In the genomic region with DNA sequence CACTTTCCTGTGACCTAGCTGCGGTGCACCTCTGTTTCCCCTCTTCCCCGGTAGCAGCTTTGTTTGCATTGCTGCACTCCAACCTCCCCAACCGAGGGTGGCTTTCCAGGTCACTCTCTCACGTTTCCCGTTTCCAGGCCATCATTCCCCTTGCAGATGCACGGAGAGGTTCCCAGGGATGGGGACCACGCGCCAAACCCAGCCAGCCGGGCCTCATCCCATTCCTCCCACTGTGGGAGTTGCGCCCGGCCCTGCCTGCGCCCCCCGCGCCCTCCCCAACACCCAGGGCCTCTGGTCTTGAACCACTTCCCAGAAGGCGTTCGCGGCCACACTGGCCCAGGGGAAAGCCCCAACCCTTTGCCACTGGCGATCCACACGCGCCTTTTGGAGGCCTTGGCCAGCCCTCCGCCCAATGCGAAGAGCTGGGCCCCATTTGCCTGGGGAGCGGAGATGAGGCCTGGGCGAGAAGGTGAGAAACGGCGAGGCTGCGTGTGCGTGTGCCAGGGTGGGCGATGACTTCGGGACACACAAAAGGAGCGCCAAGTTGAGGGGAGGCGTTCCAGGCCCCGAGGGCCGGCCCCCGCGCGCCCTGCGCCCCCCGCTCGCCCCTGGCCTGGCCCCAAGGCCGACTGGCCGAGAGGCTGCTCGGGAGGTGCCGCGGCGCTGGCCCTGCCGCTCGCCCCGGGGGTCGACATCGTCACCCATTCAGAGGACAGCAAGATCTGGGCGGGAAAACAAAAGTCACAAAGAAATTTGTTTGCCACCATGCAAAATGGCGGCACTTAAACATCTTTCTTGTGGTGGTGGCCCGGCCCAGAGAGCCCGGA, we compare ENCODE assay signal across 1 cellular context.
A peak's percentile ranks its signal among the peaks of the same experiment; 100 is the strongest.
TF ChIP-seq lines count a peak whose summit lies in the region.

No MANE protein-coding gene starts in this region.

TF ChIP-seq in HepG2, 621 proteins besides CTCF, POLR2A, EP300 and RAD21 (continues in another document):
- TF ChIP-seq, protein P1, sequence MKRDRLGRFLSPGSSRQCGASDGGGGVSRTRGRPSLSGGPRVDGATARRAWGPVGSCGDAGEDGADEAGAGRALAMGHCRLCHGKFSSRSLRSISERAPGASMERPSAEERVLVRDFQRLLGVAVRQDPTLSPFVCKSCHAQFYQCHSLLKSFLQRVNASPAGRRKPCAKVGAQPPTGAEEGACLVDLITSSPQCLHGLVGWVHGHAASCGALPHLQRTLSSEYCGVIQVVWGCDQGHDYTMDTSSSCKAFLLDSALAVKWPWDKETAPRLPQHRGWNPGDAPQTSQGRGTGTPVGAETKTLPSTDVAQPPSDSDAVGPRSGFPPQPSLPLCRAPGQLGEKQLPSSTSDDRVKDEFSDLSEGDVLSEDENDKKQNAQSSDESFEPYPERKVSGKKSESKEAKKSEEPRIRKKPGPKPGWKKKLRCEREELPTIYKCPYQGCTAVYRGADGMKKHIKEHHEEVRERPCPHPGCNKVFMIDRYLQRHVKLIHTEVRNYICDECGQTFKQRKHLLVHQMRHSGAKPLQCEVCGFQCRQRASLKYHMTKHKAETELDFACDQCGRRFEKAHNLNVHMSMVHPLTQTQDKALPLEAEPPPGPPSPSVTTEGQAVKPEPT (CRISPR knock-in tag; IDR thresholded peaks at IDR 0.05; ENCODE audit: low read depth) = 0 out of 2 replicates have a peak, but pooled peaks have one; percentile 20
- no peak for TF ChIP-seq RBM39 (IDR thresholded peaks at IDR 0.05; ENCODE audit: low read depth, low read length, poor library complexity, severe bottlenecking)
- TF ChIP-seq, protein P2, sequence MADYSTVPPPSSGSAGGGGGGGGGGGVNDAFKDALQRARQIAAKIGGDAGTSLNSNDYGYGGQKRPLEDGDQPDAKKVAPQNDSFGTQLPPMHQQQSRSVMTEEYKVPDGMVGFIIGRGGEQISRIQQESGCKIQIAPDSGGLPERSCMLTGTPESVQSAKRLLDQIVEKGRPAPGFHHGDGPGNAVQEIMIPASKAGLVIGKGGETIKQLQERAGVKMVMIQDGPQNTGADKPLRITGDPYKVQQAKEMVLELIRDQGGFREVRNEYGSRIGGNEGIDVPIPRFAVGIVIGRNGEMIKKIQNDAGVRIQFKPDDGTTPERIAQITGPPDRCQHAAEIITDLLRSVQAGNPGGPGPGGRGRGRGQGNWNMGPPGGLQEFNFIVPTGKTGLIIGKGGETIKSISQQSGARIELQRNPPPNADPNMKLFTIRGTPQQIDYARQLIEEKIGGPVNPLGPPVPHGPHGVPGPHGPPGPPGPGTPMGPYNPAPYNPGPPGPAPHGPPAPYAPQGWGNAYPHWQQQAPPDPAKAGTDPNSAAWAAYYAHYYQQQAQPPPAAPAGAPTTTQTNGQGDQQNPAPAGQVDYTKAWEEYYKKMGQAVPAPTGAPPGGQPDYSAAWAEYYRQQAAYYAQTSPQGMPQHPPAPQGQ (CRISPR knock-in tag; IDR thresholded peaks at IDR 0.05; ENCODE audit: borderline replicate concordance) = no peak
- TF ChIP-seq, protein P3, sequence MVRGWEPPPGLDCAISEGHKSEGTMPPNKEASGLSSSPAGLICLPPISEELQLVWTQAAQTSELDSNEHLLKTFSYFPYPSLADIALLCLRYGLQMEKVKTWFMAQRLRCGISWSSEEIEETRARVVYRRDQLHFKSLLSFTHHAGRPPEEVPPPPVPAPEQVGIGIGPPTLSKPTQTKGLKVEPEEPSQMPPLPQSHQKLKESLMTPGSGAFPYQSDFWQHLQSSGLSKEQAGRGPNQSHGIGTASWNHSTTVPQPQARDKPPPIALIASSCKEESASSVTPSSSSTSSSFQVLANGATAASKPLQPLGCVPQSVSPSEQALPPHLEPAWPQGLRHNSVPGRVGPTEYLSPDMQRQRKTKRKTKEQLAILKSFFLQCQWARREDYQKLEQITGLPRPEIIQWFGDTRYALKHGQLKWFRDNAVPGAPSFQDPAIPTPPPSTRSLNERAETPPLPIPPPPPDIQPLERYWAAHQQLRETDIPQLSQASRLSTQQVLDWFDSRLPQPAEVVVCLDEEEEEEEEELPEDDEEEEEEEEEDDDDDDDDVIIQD (CRISPR knock-in tag; IDR thresholded peaks at IDR 0.05; ENCODE audit: low read depth) = peak; percentile 59
- no peak for TF ChIP-seq IRX3 (CRISPR knock-in tag; IDR thresholded peaks at IDR 0.05; ENCODE audit: borderline replicate concordance, low read depth)
- peak; percentile 41; the same call in 1 of the 2 replicates for TF ChIP-seq ZNF768 (CRISPR knock-in tag; IDR thresholded peaks at IDR 0.05)
- TF ChIP-seq NFKB2 (CRISPR knock-in tag; IDR thresholded peaks at IDR 0.05; ENCODE audit: borderline replicate concordance) = peak; percentile 26; the same call in 1 of the 2 replicates
- no peak for TF ChIP-seq CREM (IDR thresholded peaks at IDR 0.05)
- TF ChIP-seq CREM (CRISPR knock-in tag; IDR thresholded peaks at IDR 0.05) = 0 out of 2 replicates have a peak, but pooled peaks have one; percentile 28
- TF ChIP-seq PCBP1 (IDR thresholded peaks at IDR 0.05; ENCODE audit: borderline replicate concordance, low read depth, low read length) = 0 out of 2 replicates have a peak, but pooled peaks have one; percentile 13
- TF ChIP-seq ZMYM4 (CRISPR knock-in tag; IDR thresholded peaks at IDR 0.05) = peak; percentile 67
- TF ChIP-seq RFX3 (CRISPR knock-in tag; IDR thresholded peaks at IDR 0.05) = no peak
- no peak for TF ChIP-seq ZNF383 (CRISPR knock-in tag; IDR thresholded peaks at IDR 0.05; ENCODE audit: borderline replicate concordance)
- 0 out of 2 replicates have a peak, but pooled peaks have one; percentile 17 for TF ChIP-seq ZNF292 (CRISPR knock-in tag; IDR thresholded peaks at IDR 0.05; ENCODE audit: borderline replicate concordance, low read depth)
- TF ChIP-seq MTA1 (CRISPR knock-in tag; IDR thresholded peaks at IDR 0.05; ENCODE audit: borderline replicate concordance) = peak; percentile 56; the same call in 1 of the 2 replicates
- TF ChIP-seq HDAC1 (CRISPR knock-in tag; IDR thresholded peaks at IDR 0.05) = peak; percentile 19; the same call in 1 of the 2 replicates
- TF ChIP-seq ZFX (CRISPR knock-in tag; IDR thresholded peaks at IDR 0.05; ENCODE audit: low read depth) = no peak; the same call in 1 of the 2 replicates
- TF ChIP-seq RCOR2 (CRISPR knock-in tag; IDR thresholded peaks at IDR 0.05) = no peak
- no peak for TF ChIP-seq ZNF614 (CRISPR knock-in tag; IDR thresholded peaks at IDR 0.05; ENCODE audit: borderline replicate concordance)
- no peak for TF ChIP-seq ZNF878 (CRISPR knock-in tag; IDR thresholded peaks at IDR 0.05)
- TF ChIP-seq ZSCAN29 (CRISPR knock-in tag; conservative IDR thresholded peaks at IDR 0.05) = no peak
- TF ChIP-seq, protein P4, sequence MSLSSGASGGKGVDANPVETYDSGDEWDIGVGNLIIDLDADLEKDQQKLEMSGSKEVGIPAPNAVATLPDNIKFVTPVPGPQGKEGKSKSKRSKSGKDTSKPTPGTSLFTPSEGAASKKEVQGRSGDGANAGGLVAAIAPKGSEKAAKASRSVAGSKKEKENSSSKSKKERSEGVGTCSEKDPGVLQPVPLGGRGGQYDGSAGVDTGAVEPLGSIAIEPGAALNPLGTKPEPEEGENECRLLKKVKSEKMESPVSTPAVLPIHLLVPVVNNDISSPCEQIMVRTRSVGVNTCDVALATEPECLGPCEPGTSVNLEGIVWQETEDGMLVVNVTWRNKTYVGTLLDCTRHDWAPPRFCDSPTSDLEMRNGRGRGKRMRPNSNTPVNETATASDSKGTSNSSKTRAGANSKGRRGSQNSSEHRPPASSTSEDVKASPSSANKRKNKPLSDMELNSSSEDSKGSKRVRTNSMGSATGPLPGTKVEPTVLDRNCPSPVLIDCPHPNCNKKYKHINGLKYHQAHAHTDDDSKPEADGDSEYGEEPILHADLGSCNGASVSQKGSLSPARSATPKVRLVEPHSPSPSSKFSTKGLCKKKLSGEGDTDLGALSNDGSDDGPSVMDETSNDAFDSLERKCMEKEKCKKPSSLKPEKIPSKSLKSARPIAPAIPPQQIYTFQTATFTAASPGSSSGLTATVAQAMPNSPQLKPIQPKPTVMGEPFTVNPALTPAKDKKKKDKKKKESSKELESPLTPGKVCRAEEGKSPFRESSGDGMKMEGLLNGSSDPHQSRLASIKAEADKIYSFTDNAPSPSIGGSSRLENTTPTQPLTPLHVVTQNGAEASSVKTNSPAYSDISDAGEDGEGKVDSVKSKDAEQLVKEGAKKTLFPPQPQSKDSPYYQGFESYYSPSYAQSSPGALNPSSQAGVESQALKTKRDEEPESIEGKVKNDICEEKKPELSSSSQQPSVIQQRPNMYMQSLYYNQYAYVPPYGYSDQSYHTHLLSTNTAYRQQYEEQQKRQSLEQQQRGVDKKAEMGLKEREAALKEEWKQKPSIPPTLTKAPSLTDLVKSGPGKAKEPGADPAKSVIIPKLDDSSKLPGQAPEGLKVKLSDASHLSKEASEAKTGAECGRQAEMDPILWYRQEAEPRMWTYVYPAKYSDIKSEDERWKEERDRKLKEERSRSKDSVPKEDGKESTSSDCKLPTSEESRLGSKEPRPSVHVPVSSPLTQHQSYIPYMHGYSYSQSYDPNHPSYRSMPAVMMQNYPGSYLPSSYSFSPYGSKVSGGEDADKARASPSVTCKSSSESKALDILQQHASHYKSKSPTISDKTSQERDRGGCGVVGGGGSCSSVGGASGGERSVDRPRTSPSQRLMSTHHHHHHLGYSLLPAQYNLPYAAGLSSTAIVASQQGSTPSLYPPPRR (CRISPR knock-in tag; IDR thresholded peaks at IDR 0.05; ENCODE audit: borderline replicate concordance) = no peak
- peak; percentile 26; the same call in 1 of the 2 replicates for TF ChIP-seq BHLHE40 (IDR thresholded peaks at IDR 0.05; ENCODE audit: low read length)
- TF ChIP-seq ZNF589 (CRISPR knock-in tag; conservative IDR thresholded peaks at IDR 0.05) = no peak
- TF ChIP-seq KDM5B (CRISPR knock-in tag; IDR thresholded peaks at IDR 0.05; ENCODE audit: borderline replicate concordance) = peak; percentile 62; the same call in 1 of the 2 replicates
- TF ChIP-seq POGZ (CRISPR knock-in tag; IDR thresholded peaks at IDR 0.05) = peak; percentile 64
- TF ChIP-seq, protein P5, sequence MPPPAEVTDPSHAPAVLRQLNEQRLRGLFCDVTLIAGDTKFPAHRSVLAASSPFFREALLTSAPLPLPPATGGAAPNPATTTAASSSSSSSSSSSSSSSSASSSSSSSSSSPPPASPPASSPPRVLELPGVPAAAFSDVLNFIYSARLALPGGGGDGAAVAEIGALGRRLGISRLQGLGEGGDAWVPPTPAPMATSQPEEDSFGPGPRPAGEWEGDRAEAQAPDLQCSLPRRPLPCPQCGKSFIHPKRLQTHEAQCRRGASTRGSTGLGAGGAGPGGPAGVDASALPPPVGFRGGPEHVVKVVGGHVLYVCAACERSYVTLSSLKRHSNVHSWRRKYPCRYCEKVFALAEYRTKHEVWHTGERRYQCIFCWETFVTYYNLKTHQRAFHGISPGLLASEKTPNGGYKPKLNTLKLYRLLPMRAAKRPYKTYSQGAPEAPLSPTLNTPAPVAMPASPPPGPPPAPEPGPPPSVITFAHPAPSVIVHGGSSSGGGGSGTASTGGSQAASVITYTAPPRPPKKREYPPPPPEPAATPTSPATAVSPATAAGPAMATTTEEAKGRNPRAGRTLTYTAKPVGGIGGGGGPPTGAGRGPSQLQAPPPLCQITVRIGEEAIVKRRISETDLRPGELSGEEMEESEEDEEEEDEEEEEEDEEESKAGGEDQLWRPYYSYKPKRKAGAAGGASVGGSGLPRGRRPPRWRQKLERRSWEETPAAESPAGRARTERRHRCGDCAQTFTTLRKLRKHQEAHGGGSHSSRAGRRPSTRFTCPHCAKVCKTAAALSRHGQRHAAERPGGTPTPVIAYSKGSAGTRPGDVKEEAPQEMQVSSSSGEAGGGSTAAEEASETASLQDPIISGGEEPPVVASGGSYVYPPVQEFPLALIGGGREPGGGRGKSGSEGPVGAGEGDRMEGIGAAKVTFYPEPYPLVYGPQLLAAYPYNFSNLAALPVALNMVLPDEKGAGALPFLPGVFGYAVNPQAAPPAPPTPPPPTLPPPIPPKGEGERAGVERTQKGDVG (CRISPR knock-in tag; IDR thresholded peaks at IDR 0.05; ENCODE audit: borderline replicate concordance) = peak; percentile 83; the same call in 1 of the 2 replicates
- TF ChIP-seq ZBTB38 (CRISPR knock-in tag; IDR thresholded peaks at IDR 0.05) = peak; percentile 65
- TF ChIP-seq, protein P6, sequence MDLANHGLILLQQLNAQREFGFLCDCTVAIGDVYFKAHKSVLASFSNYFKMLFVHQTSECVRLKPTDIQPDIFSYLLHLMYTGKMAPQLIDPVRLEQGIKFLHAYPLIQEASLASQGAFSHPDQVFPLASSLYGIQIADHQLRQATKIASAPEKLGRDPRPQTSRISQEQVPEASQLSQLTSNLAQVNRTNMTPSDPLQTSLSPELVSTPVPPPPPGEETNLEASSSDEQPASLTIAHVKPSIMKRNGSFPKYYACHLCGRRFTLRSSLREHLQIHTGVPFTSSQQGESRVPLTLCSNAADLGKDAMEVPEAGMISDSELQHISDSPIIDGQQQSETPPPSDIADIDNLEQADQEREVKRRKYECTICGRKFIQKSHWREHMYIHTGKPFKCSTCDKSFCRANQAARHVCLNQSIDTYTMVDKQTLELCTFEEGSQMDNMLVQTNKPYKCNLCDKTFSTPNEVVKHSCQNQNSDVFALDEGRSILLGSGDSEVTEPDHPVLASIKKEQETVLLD (CRISPR knock-in tag; IDR thresholded peaks at IDR 0.05; ENCODE audit: low read depth) = no peak
- TF ChIP-seq ZNF205 (CRISPR knock-in tag; IDR thresholded peaks at IDR 0.05) = no peak
- no peak for TF ChIP-seq NONO (IDR thresholded peaks at IDR 0.05)
- peak; percentile 38; the same call in 1 of the 2 replicates for TF ChIP-seq NONO (CRISPR knock-in tag; conservative IDR thresholded peaks at IDR 0.05)
